Comparison of ENCODE assay signal across 13 cellular contexts in genomic region chr11:2587132-2587930, GRCh38.
DNase-seq lines count a peak whose midpoint lies in the region; ATAC-seq and TF ChIP-seq lines count a peak whose summit lies in the region.
"Had no signal": no experiment of that assay in that cellular context is flagged by ENCODE, and none has a peak within 500 bp of the region (broad histone marks: within the 10 kb centered on the region; RNA-seq: fewer than 3 reads in every experiment).

No MANE protein-coding gene starts in this region.

- H3K4me3 Mint-ChIP-seq in CD14-positive monocyte: no peak overlapping the region
- H3K4me3 Mint-ChIP-seq: activated naive CD8-positive, alpha-beta T cell treated with anti-CD3 and anti-CD28 coated beads for 36 hours; CD8-positive, alpha-beta T cell had no signal

- peaks cover 0 to 1% (median 0%) of the 10 kb centered on the region in 3 donors for H3K27me3 Mint-ChIP-seq in CD14-positive monocyte (ENCODE audit: low read depth in 3 of 3)
- H3K27me3 Mint-ChIP-seq: activated naive CD8-positive, alpha-beta T cell treated with anti-CD3 and anti-CD28 coated beads for 36 hours had no signal

- DNase-seq in CD14-positive monocyte (ENCODE audit: low spot score): peak; percentile 38
- peak; percentile 0 for DNase-seq in GM12865 (ENCODE audit: low read depth)
- peak; percentile 15 for DNase-seq in left cardiac atrium
- DNase-seq in posterior cingulate gyrus: peak in 8 of 10 donors; percentile 1 to 81 (median 6)
- DNase-seq in stimulated activated CD4-positive, alpha-beta T cell treated with anti-CD3 and anti-CD28 coated beads, Interleukin-4, amount 100 ng/mL, for 24 hours: no peak
- DNase-seq: activated CD4-positive, alpha-beta T cell treated with anti-CD3 and anti-CD28 coated beads for 4 hours; activated naive CD8-positive, alpha-beta T cell treated with anti-CD3 and anti-CD28 coated beads for 36 hours; GDM1; NCI-H1048; NCI-H226 had no signal

- peaks cover 0 to 3% (median 0%) of the 10 kb centered on the region in 7 donors for H3K9me3 Mint-ChIP-seq in CD14-positive monocyte
- H3K9me3 Mint-ChIP-seq: activated naive CD8-positive, alpha-beta T cell treated with anti-CD3 and anti-CD28 coated beads for 36 hours; CD8-positive, alpha-beta T cell had no signal

- H3K27ac Mint-ChIP-seq in CD14-positive monocyte: no peak overlapping the region
- H3K27ac Mint-ChIP-seq: activated naive CD8-positive, alpha-beta T cell treated with anti-CD3 and anti-CD28 coated beads for 36 hours; CD8-positive, alpha-beta T cell had no signal

- intact Hi-C loops in CD14-positive monocyte (cut with micrococcal nuclease) (no loop called here), left cardiac atrium (cut with DNase I) (no loop called here), posterior cingulate gyrus (cut with DNase I) (no loop called here)

- no peaks in the 10 kb centered on the region for H3K4me1 Mint-ChIP-seq in CD14-positive monocyte
- H3K4me1 Mint-ChIP-seq: activated naive CD8-positive, alpha-beta T cell treated with anti-CD3 and anti-CD28 coated beads for 36 hours had no signal

- no peak for TF ChIP-seq CTCF in CD14-positive monocyte (IDR thresholded peaks at IDR 0.05)
- TF ChIP-seq CTCF in GM12865 (IDR thresholded peaks at IDR 0.05; ENCODE audit: insufficient read depth, low read depth, low read length, missing control alignments): no peak

- H3K4me3 ChIP-seq in GM12865 (ENCODE audit: low read depth, low read length): no peak overlapping the region

- peaks cover 52 to 75% of the 10 kb centered on the region in 2 donors for H3K36me3 Mint-ChIP-seq in CD14-positive monocyte
- H3K36me3 Mint-ChIP-seq: activated naive CD8-positive, alpha-beta T cell treated with anti-CD3 and anti-CD28 coated beads for 36 hours had no signal

- ATAC-seq in left cardiac atrium (no peak), GM19035 (IDR thresholded peaks at IDR 0.05; ENCODE audit: unreplicated experiment) (no peak), HG02623 (IDR thresholded peaks at IDR 0.05; ENCODE audit: unreplicated experiment) (no peak)
- ATAC-seq: CD8-positive, alpha-beta T cell had no signal
